In the genomic region with DNA sequence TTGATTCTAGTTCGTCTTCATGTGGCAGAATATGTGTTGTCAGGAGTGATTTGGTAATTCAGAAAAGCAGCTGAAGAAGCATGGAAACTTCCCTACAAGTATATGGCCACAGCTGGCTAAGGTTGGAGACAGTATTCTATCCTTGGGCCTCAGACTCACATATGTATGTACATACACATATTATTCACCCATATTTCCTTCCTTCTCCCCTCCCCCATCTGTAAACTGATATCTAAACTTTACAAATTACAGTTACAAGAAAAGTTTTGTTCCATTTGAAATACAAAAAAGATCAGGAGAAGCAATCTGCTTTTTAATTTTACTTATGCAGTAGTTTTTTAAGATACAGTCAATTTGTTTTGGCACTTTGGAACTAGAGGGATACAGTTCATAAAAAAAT, we compare ENCODE assay signal across 8 cellular contexts. TPM values are rescaled to one million over a fixed set of nuclear protein-coding genes. Genes with fewer than 3 reads are reported as not detected.
DNase-seq lines count a peak whose midpoint lies in the region; ATAC-seq and TF ChIP-seq lines count a peak whose summit lies in the region.

No MANE protein-coding gene starts in this region.

- in situ Hi-C loops in Panc1 (cut with HindIII; ENCODE audit: low pct_unique_long_range_greater_than_20kb, low sequenced_read_pairs): no loop called here

- POLR2A ChIA-PET in Panc1 (lab: Charles Lee): no interaction called here

- peak overlapping the region; percentile 79 to 96 for H3K4me3 ChIP-seq in Panc1 (ENCODE audit: low read depth in 2 of 2, low read length in 2 of 2)
- H3K4me3 ChIP-seq in epithelial cell of proximal tubule (ENCODE audit: low read depth, low read length): peak overlapping the region; percentile 79
- H3K4me3 ChIP-seq in skin epidermis: peak overlapping the region in 6 of 7 experiments; percentile 64 to 99 (median 91)

- no TSS peak for BruUV-seq in Panc1 (replicated peaks; lab: Mats Ljungman, UMichigan)

- no peaks in the 10 kb centered on the region for H3K27me3 ChIP-seq in Panc1 (ENCODE audit: control insufficient read depth, insufficient read depth, low read length)

- ATAC-seq in Panc1: no peak
- no peak for ATAC-seq in HG03565 (IDR thresholded peaks at IDR 0.05; ENCODE audit: unreplicated experiment)
- no peak for ATAC-seq in GM21390 (IDR thresholded peaks at IDR 0.05; ENCODE audit: unreplicated experiment)

- CTCF ChIA-PET in Panc1 (lab: Charles Lee): interaction anchor here (0.6 kb wide), 1 partner anchor 80 kb away, joined by 7 read pairs; no protein-coding TSS in a partner anchor

- TF ChIP-seq CTCF in Panc1 (IDR thresholded peaks at IDR 0.05): no peak
- TF ChIP-seq CTCF in epithelial cell of proximal tubule (conservative IDR thresholded peaks at IDR 0.05; ENCODE audit: low read depth, low read length): no peak

- H3K36me3 ChIP-seq in Panc1 (ENCODE audit: control insufficient read depth, insufficient read depth, low read length): peaks cover 17% of the 10 kb centered on the region

- peaks cover 40% of the 10 kb centered on the region for H3K4me1 ChIP-seq in Panc1 (ENCODE audit: control insufficient read depth, insufficient read depth, low read length)

- H3K27ac ChIP-seq in Panc1 (ENCODE audit: low read length): peak overlapping the region; percentile 98
- H3K27ac ChIP-seq in skin epidermis: peak overlapping the region in 15 of 21 experiments; percentile 4 to 100 (median 100)

- intact Hi-C loops in Panc1 (cut with micrococcal nuclease; ENCODE audit: unreplicated experiment): no loop called here

- peak; percentile 8 for DNase-seq in NCI-H748 (lab: John Stamatoyannopoulos, UW; ENCODE audit: unreplicated experiment)
- no peak for DNase-seq in NCI-H748 treated with DMSO at 0.1 percent for 48 hours (lab: John Stamatoyannopoulos, UW)
- DNase-seq in Panc1 (ENCODE audit: low read depth, low spot score): no peak
- DNase-seq in epithelial cell of proximal tubule (ENCODE audit: low read depth): no peak
- DNase-seq in effector CD4-positive, alpha-beta T cell: no peak

- peaks cover 9% of the 10 kb centered on the region; the same call in 1 of the 2 replicates for H3K9me3 ChIP-seq in Panc1 (ENCODE audit: control insufficient read depth, insufficient read depth, low read depth, low read length)

RNA-seq across cellular contexts. Expression of a gene that starts 3.1 kb away (rescaled TPM):
- total RNA-seq in Panc1 (2021; ENCODE audit: unreplicated experiment) (80.2 TPM), epithelial cell of proximal tubule (41.2 and 68.1 TPM in 2 replicates)
- polyA plus RNA-seq in Panc1 (2012; ENCODE audit: insufficient read length): 40.3 TPM
